In the genomic region with DNA sequence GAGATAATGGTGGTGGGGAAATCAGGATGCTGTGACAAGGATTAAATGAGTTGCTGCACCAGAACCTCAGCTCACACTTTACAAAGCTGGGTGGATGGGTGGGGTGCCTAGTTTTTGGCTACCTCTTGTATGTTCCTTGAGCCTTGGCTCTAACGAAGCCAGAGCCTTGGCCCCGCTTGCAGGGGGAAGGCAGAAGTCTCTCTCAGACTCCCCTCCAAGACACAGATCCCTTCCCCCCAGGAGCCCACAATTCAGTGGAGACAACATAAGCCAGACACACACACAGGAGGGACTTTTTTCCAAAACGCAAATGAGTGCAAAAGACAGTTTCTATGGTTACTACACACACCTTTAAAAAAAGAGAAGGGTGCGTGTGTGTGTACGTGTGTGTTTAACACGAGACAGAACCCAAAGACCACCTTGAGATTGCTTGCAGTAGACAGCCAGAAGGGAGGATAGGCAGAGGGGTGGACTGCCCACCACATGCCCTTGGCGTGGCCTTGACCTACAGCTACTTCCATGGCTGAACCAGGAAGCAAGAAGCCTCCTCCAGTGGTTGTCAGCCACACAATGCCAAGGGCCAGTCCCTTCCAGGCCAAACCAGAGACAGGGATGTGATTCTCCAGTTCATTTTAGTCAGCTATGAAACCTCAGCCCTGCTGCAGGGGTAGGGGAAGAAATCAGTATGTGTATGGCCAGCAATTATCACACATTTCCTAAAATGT, we compare ENCODE assay signal across 24 cellular contexts.
"Had no signal": no experiment of that assay in that cellular context is flagged by ENCODE, and none has a peak within 500 bp of the region (broad histone marks: within the 10 kb centered on the region; RNA-seq: fewer than 3 reads in every experiment).

No MANE protein-coding gene starts in this region.

- ATAC-seq: esophagus mucosa; foreskin keratinocyte; gastroesophageal sphincter; heart left ventricle; left cardiac atrium; left lung; naive thymus-derived CD4-positive, alpha-beta T cell; stimulated activated effector memory CD8-positive, alpha-beta T cell treated with anti-CD3 and anti-CD28 coated beads, Interleukin-12 subunit alpha, Interleukin-12 subunit beta, amount 100 ng/mL, for 72 hours had no signal

- H3K4me1 ChIP-seq: colonic mucosa, foreskin keratinocyte, gastroesophageal sphincter, prostate gland had no signal

- H3K4me2 ChIP-seq: hepatocyte had no signal

- H3K27me3 ChIP-seq: colonic mucosa, gastroesophageal sphincter, heart left ventricle, hepatocyte, left lung, right atrium auricular region, stomach, testis, tibial artery had no signal

- H3K27ac ChIP-seq: colonic mucosa, foreskin keratinocyte, gastroesophageal sphincter, heart left ventricle, hepatocyte, left lung, prostate gland, right atrium auricular region, stomach, testis, tibial artery had no signal

- H3K36me3 ChIP-seq: colonic mucosa, gastroesophageal sphincter, heart left ventricle, left lung, prostate gland, right atrium auricular region, stomach, tibial artery had no signal

- H3K9me3 Mint-ChIP-seq: stimulated activated effector memory CD8-positive, alpha-beta T cell treated with anti-CD3 and anti-CD28 coated beads, Interleukin-12 subunit alpha, Interleukin-12 subunit beta, amount 100 ng/mL, for 72 hours; type B pancreatic cell had no signal

- H2AFZ ChIP-seq: hepatocyte had no signal

- H3K79me2 ChIP-seq: hepatocyte had no signal

- H3K4me1 Mint-ChIP-seq: stimulated activated effector memory CD8-positive, alpha-beta T cell treated with anti-CD3 and anti-CD28 coated beads, Interleukin-12 subunit alpha, Interleukin-12 subunit beta, amount 100 ng/mL, for 72 hours had no signal

- H3K36me3 Mint-ChIP-seq: stimulated activated effector memory CD8-positive, alpha-beta T cell treated with anti-CD3 and anti-CD28 coated beads, Interleukin-12 subunit alpha, Interleukin-12 subunit beta, amount 100 ng/mL, for 72 hours; type B pancreatic cell had no signal

- DNase-seq: colonic mucosa; dermis blood vessel endothelial cell; effector memory CD4-positive, alpha-beta T cell; foreskin keratinocyte; heart left ventricle; left cardiac atrium; left lung; mammary epithelial cell; midbrain; naive thymus-derived CD4-positive, alpha-beta T cell; nucleus accumbens; stimulated activated CD4-positive, alpha-beta T cell treated with anti-CD3 and anti-CD28 coated beads, Interleukin-4, amount 100 ng/mL, for 24 hours; stimulated activated naive CD4-positive, alpha-beta T cell treated with Interleukin-2 at 50 U/mL for 16 hours; stomach; testis; tibial artery had no signal

- H3K9me3 ChIP-seq: colonic mucosa, gastroesophageal sphincter, heart left ventricle, left lung, prostate gland, right atrium auricular region, stomach, testis, tibial artery had no signal

- H3K27ac Mint-ChIP-seq: naive thymus-derived CD4-positive, alpha-beta T cell; nephron; stimulated activated effector memory CD8-positive, alpha-beta T cell treated with anti-CD3 and anti-CD28 coated beads, Interleukin-12 subunit alpha, Interleukin-12 subunit beta, amount 100 ng/mL, for 72 hours; type B pancreatic cell had no signal

- H3K4me3 ChIP-seq: colonic mucosa, gastroesophageal sphincter, heart left ventricle, hepatocyte, left lung, prostate gland, right atrium auricular region, stomach, testis, tibial artery had no signal

- H3K4me3 Mint-ChIP-seq: naive thymus-derived CD4-positive, alpha-beta T cell; nephron; stimulated activated effector memory CD8-positive, alpha-beta T cell treated with anti-CD3 and anti-CD28 coated beads, Interleukin-12 subunit alpha, Interleukin-12 subunit beta, amount 100 ng/mL, for 72 hours; type B pancreatic cell had no signal
